8 cellular contexts compared by ENCODE assay signal in the genomic region with DNA sequence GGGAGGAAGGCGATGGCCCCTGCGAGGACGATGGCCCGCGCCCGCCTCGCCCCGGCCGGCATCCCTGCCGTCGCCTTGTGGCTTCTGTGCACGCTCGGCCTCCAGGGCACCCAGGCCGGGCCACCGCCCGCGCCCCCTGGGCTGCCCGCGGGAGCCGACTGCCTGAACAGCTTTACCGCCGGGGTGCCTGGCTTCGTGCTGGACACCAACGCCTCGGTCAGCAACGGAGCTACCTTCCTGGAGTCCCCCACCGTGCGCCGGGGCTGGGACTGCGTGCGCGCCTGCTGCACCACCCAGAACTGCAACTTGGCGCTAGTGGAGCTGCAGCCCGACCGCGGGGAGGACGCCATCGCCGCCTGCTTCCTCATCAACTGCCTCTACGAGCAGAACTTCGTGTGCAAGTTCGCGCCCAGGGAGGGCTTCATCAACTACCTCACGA. TPM values are rescaled to one million over a fixed set of nuclear protein-coding genes. Genes with fewer than 3 reads are reported as not detected.
DNase-seq lines count a peak whose midpoint lies in the region; ATAC-seq and TF ChIP-seq lines count a peak whose summit lies in the region.

No MANE protein-coding gene starts in this region.

- no peaks in the 10 kb centered on the region; the same call in 1 of the 2 replicates for H3K27me3 Mint-ChIP-seq in WTC11 (ENCODE audit: low read depth)
- H3K27me3 Mint-ChIP-seq in type B pancreatic cell, result peaks cover 46% of the 10 kb centered on the region

- CTCF ChIA-PET in WTC11 (lab: Charles Lee), result interaction anchor here (0.6 to 9.6 kb wide), 15 partner anchors 11 to 109 kb away, joined by 3 to 177 read pairs (median 5); partner anchors contain the start of genes CHAC1 and VPS18

- no peaks in the 10 kb centered on the region for H3K9me3 Mint-ChIP-seq in WTC11
- no peaks in the 10 kb centered on the region for H3K9me3 Mint-ChIP-seq in type B pancreatic cell

- H3K4me3 ChIP-seq in duodenal mucosa (ENCODE audit: low read depth in 1 of 2, low read length in 2 of 2), result peak overlapping the region; percentile 81 to 85
- H3K4me3 ChIP-seq in mucosa of stomach (ENCODE audit: low read length), result peak overlapping the region; percentile 80

- peak overlapping the region; percentile 88 to 94 for H3K9ac ChIP-seq in duodenal mucosa (ENCODE audit: low read depth in 1 of 2, low read length in 2 of 2)
- peak overlapping the region; percentile 93 for H3K9ac ChIP-seq in mucosa of stomach (ENCODE audit: low read length)

- peaks cover 41% of the 10 kb centered on the region for H3K4me1 Mint-ChIP-seq in WTC11
- H3K4me1 Mint-ChIP-seq in type B pancreatic cell (ENCODE audit: unreplicated experiment), result peaks cover 12% of the 10 kb centered on the region

- H3K4me3 Mint-ChIP-seq in WTC11 (peak overlapping the region; percentile 93), type B pancreatic cell (peak overlapping the region; percentile 98)

- H3K27ac Mint-ChIP-seq in WTC11 (peak overlapping the region; percentile 94), type B pancreatic cell (peak overlapping the region; percentile 98)

- H3K27me3 ChIP-seq in duodenal mucosa (ENCODE audit: control insufficient read depth in 1 of 2, insufficient read depth in 2 of 2, low read length in 2 of 2) (no peaks in the 10 kb centered on the region), mucosa of stomach (ENCODE audit: control insufficient read depth, insufficient read depth, low read length) (no peaks in the 10 kb centered on the region)

- TF ChIP-seq CTCF in WTC11 (IDR thresholded peaks at IDR 0.05) (no peak), type B pancreatic cell (conservative IDR thresholded peaks at IDR 0.05) (no peak)

- peak overlapping the region; percentile 89 for H3K27ac ChIP-seq in duodenal mucosa (ENCODE audit: low read depth, low read length)

- H3K36me3 ChIP-seq in duodenal mucosa (ENCODE audit: control insufficient read depth in 1 of 2, insufficient read depth in 2 of 2, low read length in 2 of 2) (peaks cover 0 to 5% of the 10 kb centered on the region in 2 donors), mucosa of stomach (ENCODE audit: control insufficient read depth, insufficient read depth, low read length) (no peaks in the 10 kb centered on the region)

- POLR2A ChIA-PET in WTC11 (lab: Charles Lee), result interaction anchor here (0.8 to 2.6 kb wide), 10 partner anchors 13 to 108 kb away, joined by 3 to 15 read pairs (median 8); partner anchors contain the start of genes CHAC1, DNAJC17, GCHFR and RHOV

- DNase-seq in SIG-M5 treated with dmso at 0.1 percent for 504 hours (lab: John Stamatoyannopoulos, UW; ENCODE audit: unreplicated experiment) (peak; percentile 50), SIG-M5 (lab: John Stamatoyannopoulos, UW) (no peak), WTC11 (ENCODE audit: low spot score) (peak; percentile 58), type B pancreatic cell (ENCODE audit: extremely low spot score, unreplicated experiment) (no peak)

- H3K4me1 ChIP-seq in duodenal mucosa (ENCODE audit: control insufficient read depth in 1 of 2, insufficient read depth in 2 of 2, low read length in 2 of 2) (peaks cover 10 to 33% of the 10 kb centered on the region in 2 donors), mucosa of stomach (ENCODE audit: control insufficient read depth, insufficient read depth, low read length) (peaks cover 32% of the 10 kb centered on the region)

- no peaks in the 10 kb centered on the region for H3K9me3 ChIP-seq in duodenal mucosa (ENCODE audit: control insufficient read depth in 1 of 2, low read length in 2 of 2)
- H3K9me3 ChIP-seq in mucosa of stomach (ENCODE audit: control insufficient read depth, low read length), result no peaks in the 10 kb centered on the region

- H3K36me3 Mint-ChIP-seq in WTC11 (peaks cover 12% of the 10 kb centered on the region), type B pancreatic cell (peaks cover 7% of the 10 kb centered on the region)

- ATAC-seq in WTC11 (peak; percentile 14), GM18907 (IDR thresholded peaks at IDR 0.05; ENCODE audit: unreplicated experiment) (no peak), HG03095 (IDR thresholded peaks at IDR 0.05; ENCODE audit: unreplicated experiment) (no peak)

TF ChIP-seq in WTC11, 78 proteins besides CTCF, POLR2A, EP300 and RAD21 (continues in another document):
- TF ChIP-seq, protein P1, sequence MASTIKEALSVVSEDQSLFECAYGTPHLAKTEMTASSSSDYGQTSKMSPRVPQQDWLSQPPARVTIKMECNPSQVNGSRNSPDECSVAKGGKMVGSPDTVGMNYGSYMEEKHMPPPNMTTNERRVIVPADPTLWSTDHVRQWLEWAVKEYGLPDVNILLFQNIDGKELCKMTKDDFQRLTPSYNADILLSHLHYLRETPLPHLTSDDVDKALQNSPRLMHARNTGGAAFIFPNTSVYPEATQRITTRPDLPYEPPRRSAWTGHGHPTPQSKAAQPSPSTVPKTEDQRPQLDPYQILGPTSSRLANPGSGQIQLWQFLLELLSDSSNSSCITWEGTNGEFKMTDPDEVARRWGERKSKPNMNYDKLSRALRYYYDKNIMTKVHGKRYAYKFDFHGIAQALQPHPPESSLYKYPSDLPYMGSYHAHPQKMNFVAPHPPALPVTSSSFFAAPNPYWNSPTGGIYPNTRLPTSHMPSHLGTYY (CRISPR knock-in tag; IDR thresholded peaks at IDR 0.05), result no peak
- TF ChIP-seq FOXP4 (CRISPR knock-in tag; IDR thresholded peaks at IDR 0.05), result 0 out of 2 replicates have a peak, but pooled peaks have one; percentile 7
- peak; percentile 65; the same call in 1 of the 2 replicates for TF ChIP-seq ZNF423 (CRISPR knock-in tag; IDR thresholded peaks at IDR 0.05)
- no peak for TF ChIP-seq USF2 (CRISPR knock-in tag; IDR thresholded peaks at IDR 0.05)
- no peak for TF ChIP-seq NR3C1 (CRISPR knock-in tag; conservative IDR thresholded peaks at IDR 0.05; ENCODE audit: low read depth)
- no peak for TF ChIP-seq NR1H2 (CRISPR knock-in tag; IDR thresholded peaks at IDR 0.05)
- no peak for TF ChIP-seq CREB1 (CRISPR knock-in tag; IDR thresholded peaks at IDR 0.05)
- no peak for TF ChIP-seq IRF2 (CRISPR knock-in tag; IDR thresholded peaks at IDR 0.05; ENCODE audit: borderline replicate concordance, low read depth)
- no peak for TF ChIP-seq ETV6 (CRISPR knock-in tag; IDR thresholded peaks at IDR 0.05)
- TF ChIP-seq, protein P2, sequence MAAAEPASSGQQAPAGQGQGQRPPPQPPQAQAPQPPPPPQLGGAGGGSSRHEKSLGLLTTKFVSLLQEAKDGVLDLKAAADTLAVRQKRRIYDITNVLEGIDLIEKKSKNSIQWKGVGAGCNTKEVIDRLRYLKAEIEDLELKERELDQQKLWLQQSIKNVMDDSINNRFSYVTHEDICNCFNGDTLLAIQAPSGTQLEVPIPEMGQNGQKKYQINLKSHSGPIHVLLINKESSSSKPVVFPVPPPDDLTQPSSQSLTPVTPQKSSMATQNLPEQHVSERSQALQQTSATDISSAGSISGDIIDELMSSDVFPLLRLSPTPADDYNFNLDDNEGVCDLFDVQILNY (CRISPR knock-in tag; IDR thresholded peaks at IDR 0.05), result peak; percentile 75; the same call in 1 of the 2 replicates
- TF ChIP-seq, protein P3, sequence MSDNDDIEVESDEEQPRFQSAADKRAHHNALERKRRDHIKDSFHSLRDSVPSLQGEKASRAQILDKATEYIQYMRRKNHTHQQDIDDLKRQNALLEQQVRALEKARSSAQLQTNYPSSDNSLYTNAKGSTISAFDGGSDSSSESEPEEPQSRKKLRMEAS (CRISPR knock-in tag; IDR thresholded peaks at IDR 0.05), result no peak
- TF ChIP-seq NFYB (CRISPR knock-in tag; conservative IDR thresholded peaks at IDR 0.05; ENCODE audit: low read depth), result no peak

RNA-seq across cellular contexts. Expression of gene SPINT1, which starts 0.7 kb away (rescaled TPM):
- total RNA-seq in WTC11 (2021) (140 to 153 TPM (median 144 TPM) in 3 replicates), type B pancreatic cell (ENCODE audit: low replicate concordance) (156 and 401 TPM in 2 replicates)

RNA-seq across cellular contexts. Expression of gene PPP1R14D, which starts 16.1 kb away (rescaled TPM):
- total RNA-seq in WTC11 (2021) (0.25 TPM in 1 of 3 replicates, not detected in the others), type B pancreatic cell (ENCODE audit: low replicate concordance) (0.70 and 1.0 TPM in 2 replicates)

RNA-seq across cellular contexts. Expression of gene RHOV, which starts 29.5 kb away (rescaled TPM):
- total RNA-seq in WTC11 (2021) (5.0 to 5.4 TPM (median 5.1 TPM) in 3 replicates), type B pancreatic cell (ENCODE audit: low replicate concordance) (19.3 and 43.3 TPM in 2 replicates)

RNA-seq across cellular contexts. Expression of gene DNAJC17, which starts 37.3 kb away (rescaled TPM):
- 49.8 to 53.0 TPM (median 50.2 TPM) in 3 replicates for total RNA-seq in WTC11 (2021)
- 23.7 and 38.3 TPM in 2 replicates for total RNA-seq in type B pancreatic cell (ENCODE audit: low replicate concordance)

RNA-seq across cellular contexts. Expression of gene ZFYVE19, which starts 37.7 kb away (rescaled TPM):
- 17.3 to 18.9 TPM (median 17.6 TPM) in 3 replicates for total RNA-seq in WTC11 (2021)
- 31.6 and 45.0 TPM in 2 replicates for total RNA-seq in type B pancreatic cell (ENCODE audit: low replicate concordance)

Comparison
In these comparisons a context has a peak if more than half of its experiments do, and no peak if none do; other contexts are left out.
1. DNase-seq: peak in SIG-M5 treated with dmso at 0.1 percent for 504 hours (single experiment) and WTC11 (single experiment); none in SIG-M5 (single experiment) and type B pancreatic cell (single experiment).